ENCODE assay signal across 26 cellular contexts in the genomic region with DNA sequence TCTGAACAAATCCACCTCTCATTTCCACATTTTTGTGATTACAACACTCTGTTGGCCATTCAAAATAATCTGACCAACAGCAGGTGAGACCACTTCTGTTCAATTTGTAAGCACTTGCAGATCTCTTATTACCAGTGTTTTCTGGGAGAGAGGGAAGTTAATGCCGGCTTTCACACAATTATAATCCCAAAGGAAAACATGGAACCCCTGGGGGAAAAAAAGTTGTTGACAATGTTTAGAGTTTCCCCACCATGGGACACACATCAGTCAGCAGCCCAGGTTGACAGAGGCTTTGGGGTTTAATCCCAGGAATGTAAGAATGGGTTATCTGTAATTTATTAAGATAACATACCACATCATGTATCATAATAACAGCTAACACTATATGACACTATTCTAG.
"Had no signal": no experiment of that assay in that cellular context is flagged by ENCODE, and none has a peak within 500 bp of the region (broad histone marks: within the 10 kb centered on the region; RNA-seq: fewer than 3 reads in every experiment).

No MANE protein-coding gene starts in this region.

- H3K27ac ChIP-seq: hepatocyte, left ventricle myocardium inferior, neural progenitor cell, ovary, right atrium auricular region, right lobe of liver, suprapubic skin, thoracic aorta, tibial artery, upper lobe of right lung had no signal

- H3K9me3 Mint-ChIP-seq: memory B cell; naive B cell; natural killer cell; nephron progenitor cell; neural progenitor cell; stimulated activated naive CD8-positive, alpha-beta T cell treated with anti-CD3 and anti-CD28 coated beads, Interleukin-15, Interleukin-2, amounts not matched to agents 100 ng/mL and 50 ng/mL, for 24 hours had no signal

- H3K4me3 Mint-ChIP-seq: memory B cell; naive B cell; natural killer cell; nephron progenitor cell; neural progenitor cell; stimulated activated naive B cell treated with anti-CD40 and anti-IgM and Interleukin-4, amounts not matched to agents 10 μg/mL and 1 μg/mL and 100 μg/mL, for 72 hours; stimulated activated naive CD8-positive, alpha-beta T cell treated with anti-CD3 and anti-CD28 coated beads, Interleukin-15, Interleukin-2, amounts not matched to agents 100 ng/mL and 50 ng/mL, for 24 hours had no signal

- H3K4me3 ChIP-seq: hepatocyte, left ventricle myocardium inferior, lung, neural progenitor cell, ovary, right atrium auricular region, right lobe of liver, smooth muscle cell, suprapubic skin, thoracic aorta, tibial artery, upper lobe of right lung had no signal

- FAIRE-seq: urothelium cell line had no signal

- H3K4me1 Mint-ChIP-seq: nephron progenitor cell, neural progenitor cell had no signal

- H3K27ac Mint-ChIP-seq: memory B cell; naive B cell; natural killer cell; nephron progenitor cell; neural progenitor cell; progenitor cell of endocrine pancreas; stimulated activated naive CD8-positive, alpha-beta T cell treated with anti-CD3 and anti-CD28 coated beads, Interleukin-15, Interleukin-2, amounts not matched to agents 100 ng/mL and 50 ng/mL, for 24 hours had no signal

- H3K9ac ChIP-seq: neural progenitor cell had no signal

- H3K27me3 ChIP-seq: hepatocyte, neural progenitor cell, ovary, right atrium auricular region, right lobe of liver, suprapubic skin, tibial artery, upper lobe of right lung had no signal

- H3K9me3 ChIP-seq: left ventricle myocardium inferior, ovary, right atrium auricular region, right lobe of liver, suprapubic skin, thoracic aorta, tibial artery, upper lobe of right lung had no signal

- H3K27me3 Mint-ChIP-seq: memory B cell, naive B cell, progenitor cell of endocrine pancreas had no signal

- H3K36me3 Mint-ChIP-seq: memory B cell; natural killer cell; neural progenitor cell; stimulated activated naive B cell treated with anti-CD40 and anti-IgM and Interleukin-4, amounts not matched to agents 10 μg/mL and 1 μg/mL and 100 μg/mL, for 72 hours had no signal

- ATAC-seq: natural killer cell; right lobe of liver; stimulated activated naive B cell treated with anti-CD40 and anti-IgM and Interleukin-4, amounts not matched to agents 10 μg/mL and 1 μg/mL and 100 μg/mL, for 72 hours; upper lobe of right lung had no signal

- H3K36me3 ChIP-seq: left ventricle myocardium inferior, neural progenitor cell, ovary, right atrium auricular region, right lobe of liver, suprapubic skin, thoracic aorta, tibial artery, upper lobe of right lung had no signal

- H3K4me1 ChIP-seq: left ventricle myocardium inferior, right atrium auricular region, right lobe of liver, suprapubic skin, tibial artery, upper lobe of right lung had no signal

- DNase-seq: islet precursor cell; left ventricle myocardium inferior; naive B cell; natural killer cell; nephron progenitor cell; ovary; right lobe of liver; stimulated activated CD4-positive, alpha-beta T cell treated with anti-CD3 and anti-CD28 coated beads, Interleukin-1b, Interleukin-23, amount 100 ng/mL, for 48 hours; stimulated activated CD4-positive, alpha-beta T cell treated with anti-CD3 and anti-CD28 coated beads, Interleukin-2, amount 100 ng/mL, for 48 hours; stimulated activated CD4-positive, alpha-beta T cell treated with anti-CD3 and anti-CD28 coated beads, Interleukin-4, amount 100 ng/mL, for 4 hours; stimulated activated CD8-positive, alpha-beta memory T cell treated with anti-CD3 and anti-CD28 coated beads, Interleukin-4, amount 100 ng/mL, for 48 hours; stimulated activated naive B cell treated with anti-CD40 and anti-IgM and Interleukin-4, amounts not matched to agents 10 μg/mL and 1 μg/mL and 100 μg/mL, for 72 hours; tibial artery; trophoblast cell; upper lobe of right lung had no signal
